ENCODE assay signal across 33 cellular contexts in the genomic region with DNA sequence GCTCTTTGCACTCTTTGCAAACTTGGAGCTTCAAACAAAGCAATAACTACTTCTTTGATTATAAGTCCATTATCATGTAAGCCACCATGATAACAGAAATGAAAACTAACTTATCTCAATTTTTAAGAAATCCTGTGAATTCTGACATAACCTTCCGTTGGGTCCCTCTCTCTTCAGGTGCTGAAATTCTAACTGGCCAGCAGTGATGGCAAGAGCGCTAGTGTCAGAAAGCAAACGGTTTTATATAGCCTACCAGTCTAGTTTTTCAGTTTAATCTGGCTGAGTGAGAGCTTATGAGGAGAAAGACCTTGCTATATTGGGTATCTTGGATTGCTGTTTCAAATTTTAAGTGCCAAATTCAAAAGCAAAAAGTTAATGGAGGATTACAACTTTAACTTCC. TPM values are rescaled to one million over a fixed set of nuclear protein-coding genes. Genes with fewer than 3 reads are reported as not detected.
DNase-seq lines count a peak whose midpoint lies in the region; ATAC-seq and TF ChIP-seq lines count a peak whose summit lies in the region.
"Had no signal": no experiment of that assay in that cellular context is flagged by ENCODE, and none has a peak within 500 bp of the region (broad histone marks: within the 10 kb centered on the region; RNA-seq: fewer than 3 reads in every experiment).

No MANE protein-coding gene starts in this region.

- no peaks in the 10 kb centered on the region for H3K36me3 Mint-ChIP-seq in activated naive CD8-positive, alpha-beta T cell treated with anti-CD3 and anti-CD28 coated beads, Interleukin-2, amount 50 U/mL, for 24 hours (ENCODE audit: low read depth)
- H3K36me3 Mint-ChIP-seq: activated naive CD8-positive, alpha-beta T cell treated with anti-CD3 and anti-CD28 coated beads, Interleukin-2, amount 10 ng/mL, durations not matched to agents 7 days and 5 days; CD4-positive, CD25-positive, alpha-beta regulatory T cell; stimulated activated effector memory CD8-positive, alpha-beta T cell treated with anti-CD3 and anti-CD28 coated beads, Interleukin-12 subunit alpha, Interleukin-12 subunit beta, amount 100 ng/mL, for 72 hours had no signal

- peaks cover 16% of the 10 kb centered on the region for H3K36me3 ChIP-seq in left ventricle myocardium inferior
- no peaks in the 10 kb centered on the region for H3K36me3 ChIP-seq in psoas muscle (ENCODE audit: insufficient read depth in 1 of 2, low read depth in 1 of 2)
- H3K36me3 ChIP-seq: brain microvascular endothelial cell, left lung had no signal

- H3K9me3 ChIP-seq in left ventricle myocardium inferior (replicated peaks) (no peaks in the 10 kb centered on the region), psoas muscle (no peaks in the 10 kb centered on the region)
- H3K9me3 ChIP-seq: esophagus muscularis mucosa, left lung had no signal

- no peak for DNase-seq in left ventricle myocardium inferior
- no peak for DNase-seq in cardiac septum (ENCODE audit: low spot score)
- no peak for DNase-seq in epithelial cell of proximal tubule (ENCODE audit: low read depth)
- no peak for DNase-seq in psoas muscle
- no peak for DNase-seq in activated naive CD8-positive, alpha-beta T cell treated with anti-CD3 and anti-CD28 coated beads, Interleukin-2, amount 50 U/mL, for 24 hours
- DNase-seq in NCI-H2029 treated with DMSO at 0.1 percent for 48 hours (lab: John Stamatoyannopoulos, UW): no peak
- DNase-seq: activated CD4-positive, alpha-beta T cell treated with anti-CD3 and anti-CD28 coated beads for 36 hours; activated CD8-positive, alpha-beta memory T cell treated with anti-CD3 and anti-CD28 coated beads for 24 hours; activated effector memory CD4-positive, alpha-beta T cell treated with Interleukin-2 at 50 U/mL for 16 hours; activated naive CD8-positive, alpha-beta T cell treated with anti-CD3 and anti-CD28 coated beads, Interleukin-2, amount 10 ng/mL, durations not matched to agents 7 days and 5 days; brain microvascular endothelial cell; CD4-positive, CD25-positive, alpha-beta regulatory T cell; effector memory CD8-positive, alpha-beta T cell; foreskin melanocyte; Karpas-422; left lung; NCI-H146; NCI-H2171; NCI-H524; nephron progenitor cell; NK-92 treated with Interleukin-12 subunit alpha and Interleukin-12 subunit beta, amount 100 ng/mL, for 24 hours; PC-3; retina; stimulated activated CD4-positive, alpha-beta T cell treated with anti-CD3 and anti-CD28 coated beads, Interleukin-12 subunit alpha, Interleukin-12 subunit beta, amount 100 ng/mL, for 4 hours; stimulated activated CD4-positive, alpha-beta T cell treated with anti-CD3 and anti-CD28 coated beads, Interleukin-4, amount 100 ng/mL, for 24 hours; substantia nigra had no signal

- no peak overlapping the region for H3K27ac Mint-ChIP-seq in activated naive CD8-positive, alpha-beta T cell treated with anti-CD3 and anti-CD28 coated beads, Interleukin-2, amount 50 U/mL, for 24 hours
- H3K27ac Mint-ChIP-seq: activated CD4-positive, alpha-beta T cell treated with anti-CD3 and anti-CD28 coated beads for 36 hours; activated naive CD8-positive, alpha-beta T cell treated with anti-CD3 and anti-CD28 coated beads, Interleukin-2, amount 10 ng/mL, durations not matched to agents 7 days and 5 days; CD4-positive, CD25-positive, alpha-beta regulatory T cell; effector memory CD8-positive, alpha-beta T cell; nephron progenitor cell; stimulated activated effector memory CD8-positive, alpha-beta T cell treated with anti-CD3 and anti-CD28 coated beads, Interleukin-12 subunit alpha, Interleukin-12 subunit beta, amount 100 ng/mL, for 72 hours had no signal

- WGBS in psoas muscle, 3 donors: 27 to 46% (median 30%) methylated on average over 3 of the region's 3 CpGs

- TF ChIP-seq CTCF in left ventricle myocardium inferior (IDR thresholded peaks at IDR 0.05; ENCODE audit: borderline replicate concordance) (no peak), epithelial cell of proximal tubule (conservative IDR thresholded peaks at IDR 0.05; ENCODE audit: low read depth, low read length) (no peak), psoas muscle (IDR thresholded peaks at IDR 0.05) (no peak)

- H3K4me1 ChIP-seq in left ventricle myocardium inferior (peaks cover 98% of the 10 kb centered on the region), psoas muscle (peaks cover 73% of the 10 kb centered on the region)

- H3K4me3 ChIP-seq in left ventricle myocardium inferior: peak overlapping the region; percentile 23
- H3K4me3 ChIP-seq in epithelial cell of proximal tubule (ENCODE audit: low read depth, low read length): peak overlapping the region; percentile 43
- peak overlapping the region; percentile 57 for H3K4me3 ChIP-seq in psoas muscle
- H3K4me3 ChIP-seq: hepatocyte, left lung had no signal

- ATAC-seq in psoas muscle: peak in 3 of 4 donors; percentile 51 to 61 (median 58)
- no peak for ATAC-seq in activated naive CD8-positive, alpha-beta T cell treated with anti-CD3 and anti-CD28 coated beads, Interleukin-2, amount 50 U/mL, for 24 hours
- no peak for ATAC-seq in GM18867 (IDR thresholded peaks at IDR 0.05; ENCODE audit: unreplicated experiment)
- no peak for ATAC-seq in HG03442 (IDR thresholded peaks at IDR 0.05; ENCODE audit: unreplicated experiment)
- ATAC-seq: activated CD4-positive, alpha-beta T cell treated with anti-CD3 and anti-CD28 coated beads for 36 hours; effector memory CD8-positive, alpha-beta T cell; left lung; PC-3; stimulated activated effector memory CD8-positive, alpha-beta T cell treated with anti-CD3 and anti-CD28 coated beads, Interleukin-12 subunit alpha, Interleukin-12 subunit beta, amount 100 ng/mL, for 72 hours had no signal

- no peaks in the 10 kb centered on the region for H3K4me1 Mint-ChIP-seq in activated naive CD8-positive, alpha-beta T cell treated with anti-CD3 and anti-CD28 coated beads, Interleukin-2, amount 50 U/mL, for 24 hours
- H3K4me1 Mint-ChIP-seq: activated CD4-positive, alpha-beta T cell treated with anti-CD3 and anti-CD28 coated beads for 36 hours; activated naive CD8-positive, alpha-beta T cell treated with anti-CD3 and anti-CD28 coated beads, Interleukin-2, amount 10 ng/mL, durations not matched to agents 7 days and 5 days; CD4-positive, CD25-positive, alpha-beta regulatory T cell; stimulated activated effector memory CD8-positive, alpha-beta T cell treated with anti-CD3 and anti-CD28 coated beads, Interleukin-12 subunit alpha, Interleukin-12 subunit beta, amount 100 ng/mL, for 72 hours had no signal

- H3K27ac ChIP-seq in left ventricle myocardium inferior (replicated peaks) (peak overlapping the region; percentile 100), psoas muscle (peak overlapping the region; percentile 99)
- H3K27ac ChIP-seq: brain microvascular endothelial cell, hepatocyte, HL-60, left lung had no signal

- no peaks in the 10 kb centered on the region for H3K9me3 Mint-ChIP-seq in activated naive CD8-positive, alpha-beta T cell treated with anti-CD3 and anti-CD28 coated beads, Interleukin-2, amount 50 U/mL, for 24 hours
- H3K9me3 Mint-ChIP-seq: activated naive CD8-positive, alpha-beta T cell treated with anti-CD3 and anti-CD28 coated beads, Interleukin-2, amount 10 ng/mL, durations not matched to agents 7 days and 5 days; CD4-positive, CD25-positive, alpha-beta regulatory T cell; effector memory CD8-positive, alpha-beta T cell; stimulated activated effector memory CD8-positive, alpha-beta T cell treated with anti-CD3 and anti-CD28 coated beads, Interleukin-12 subunit alpha, Interleukin-12 subunit beta, amount 100 ng/mL, for 72 hours had no signal

- peaks cover 24% of the 10 kb centered on the region for H3K27me3 Mint-ChIP-seq in activated naive CD8-positive, alpha-beta T cell treated with anti-CD3 and anti-CD28 coated beads, Interleukin-2, amount 50 U/mL, for 24 hours
- H3K27me3 Mint-ChIP-seq: CD4-positive, CD25-positive, alpha-beta regulatory T cell had no signal

- no peak overlapping the region for H3K4me3 Mint-ChIP-seq in activated naive CD8-positive, alpha-beta T cell treated with anti-CD3 and anti-CD28 coated beads, Interleukin-2, amount 50 U/mL, for 24 hours
- H3K4me3 Mint-ChIP-seq: activated CD4-positive, alpha-beta T cell treated with anti-CD3 and anti-CD28 coated beads for 36 hours; activated naive CD8-positive, alpha-beta T cell treated with anti-CD3 and anti-CD28 coated beads, Interleukin-2, amount 10 ng/mL, durations not matched to agents 7 days and 5 days; CD4-positive, CD25-positive, alpha-beta regulatory T cell; effector memory CD8-positive, alpha-beta T cell; nephron progenitor cell; stimulated activated effector memory CD8-positive, alpha-beta T cell treated with anti-CD3 and anti-CD28 coated beads, Interleukin-12 subunit alpha, Interleukin-12 subunit beta, amount 100 ng/mL, for 72 hours had no signal

- intact Hi-C loops in left ventricle myocardium inferior (cut with micrococcal nuclease): no loop called here
- intact Hi-C loops in cardiac septum (cut with DNase I): loop anchor here (5.0 kb wide), 1 partner anchor 48 kb away; no protein-coding TSS in a partner anchor
- intact Hi-C loops in psoas muscle (cut with DNase I): loop anchor here (5.0 to 10.0 kb wide), 2 partner anchors 43 to 46 kb away; no protein-coding TSS in a partner anchor

- H3K27me3 ChIP-seq in left ventricle myocardium inferior (ENCODE audit: low read depth) (no peaks in the 10 kb centered on the region), psoas muscle (ENCODE audit: insufficient read depth in 3 of 3, low read length in 2 of 3) (no peaks in the 10 kb centered on the region)
- H3K27me3 ChIP-seq: brain microvascular endothelial cell, esophagus muscularis mucosa, hepatocyte, left lung had no signal

RNA-seq across cellular contexts. Expression of gene NFIB, which starts 13.4 kb away (rescaled TPM):
- total RNA-seq in left ventricle myocardium inferior (110 TPM), cardiac septum (129 TPM), epithelial cell of proximal tubule (2.4 and 5.0 TPM in 2 replicates), psoas muscle (10 to 100 TPM; 35.0 to 65.1 (median 47.3) TPM)
- 10 to 100 TPM in 1 of 3 donors, 1 to 10 TPM in 2; 5.8 to 17.1 (median 6.1) TPM for polyA plus RNA-seq in psoas muscle
- total RNA-seq: activated CD4-positive, alpha-beta T cell treated with anti-CD3 and anti-CD28 coated beads for 36 hours; activated naive CD8-positive, alpha-beta T cell treated with anti-CD3 and anti-CD28 coated beads, Interleukin-2, amount 10 ng/mL, durations not matched to agents 7 days and 5 days; T-helper 2 cell treated with Interferon-gamma antibody and Interleukin-4, amounts not matched to agents 100 ng/mL and 5 ng/mL, for 36 hours had no signal
- polyA plus RNA-seq: CD4-positive, CD25-positive, alpha-beta regulatory T cell had no signal

Comparison
In these comparisons a context has a peak if more than half of its experiments do, and no peak if none do; other contexts are left out.
1. ATAC-seq: peak in psoas muscle (3 of 4); none in activated naive CD8-positive, alpha-beta T cell treated with anti-CD3 and anti-CD28 coated beads, Interleukin-2, amount 50 U/mL, for 24 hours (single experiment), GM18867 (single experiment) and HG03442 (single experiment).
2. Peak in every context shown above with its lines, with median percentiles within 50 percentile points of each other: H3K4me3 ChIP-seq.